Comparison of ENCODE assay signal across 1 cellular context in the genomic region with DNA sequence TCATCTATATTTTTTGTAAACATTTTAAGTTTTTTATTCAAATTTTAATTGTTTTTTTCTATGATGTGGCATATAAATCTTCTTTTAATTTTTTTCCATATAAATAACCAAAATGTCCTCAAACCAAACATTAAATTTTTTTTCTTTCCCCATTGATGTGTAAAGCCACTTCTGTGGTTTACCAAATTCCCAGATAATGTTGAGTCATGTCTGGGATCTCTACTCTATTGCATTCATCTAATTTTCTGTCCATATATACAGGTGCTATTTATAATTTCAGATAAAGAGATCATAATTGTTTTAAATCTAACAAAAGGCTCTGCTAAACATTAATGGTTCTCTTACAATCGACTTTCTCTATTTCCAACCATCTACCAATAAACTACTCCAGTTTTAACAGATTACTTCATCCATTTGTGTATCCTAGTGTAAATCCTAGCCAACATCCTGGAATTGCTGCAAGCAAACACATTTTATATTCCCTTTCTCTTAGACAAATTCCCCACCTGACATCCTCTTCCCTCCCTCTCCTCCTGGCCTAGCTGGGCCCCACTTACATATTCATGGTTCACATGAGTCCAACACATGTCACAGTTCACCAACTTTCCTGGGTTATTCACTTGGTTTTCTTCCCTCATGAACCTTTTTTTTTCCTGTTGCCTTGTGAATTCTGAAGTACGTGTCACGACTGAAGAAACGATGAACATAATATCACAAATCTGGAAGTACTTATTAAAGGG.
TF ChIP-seq lines count a peak whose summit lies in the region.

No MANE protein-coding gene starts in this region.

TF ChIP-seq in WTC11, 78 proteins besides CTCF, POLR2A, EP300 and RAD21 (continued from another document):
- TF ChIP-seq, protein P1, sequence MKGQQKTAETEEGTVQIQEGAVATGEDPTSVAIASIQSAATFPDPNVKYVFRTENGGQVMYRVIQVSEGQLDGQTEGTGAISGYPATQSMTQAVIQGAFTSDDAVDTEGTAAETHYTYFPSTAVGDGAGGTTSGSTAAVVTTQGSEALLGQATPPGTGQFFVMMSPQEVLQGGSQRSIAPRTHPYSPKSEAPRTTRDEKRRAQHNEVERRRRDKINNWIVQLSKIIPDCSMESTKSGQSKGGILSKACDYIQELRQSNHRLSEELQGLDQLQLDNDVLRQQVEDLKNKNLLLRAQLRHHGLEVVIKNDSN (CRISPR knock-in tag; IDR thresholded peaks at IDR 0.05): no peak
- TF ChIP-seq ZNF317 (CRISPR knock-in tag; IDR thresholded peaks at IDR 0.05; ENCODE audit: borderline replicate concordance, low read depth): no peak
- TF ChIP-seq SOX15 (CRISPR knock-in tag; IDR thresholded peaks at IDR 0.05): no peak
- TF ChIP-seq PREB (CRISPR knock-in tag; IDR thresholded peaks at IDR 0.05; ENCODE audit: borderline replicate concordance): no peak
- TF ChIP-seq FOXP1 (CRISPR knock-in tag; IDR thresholded peaks at IDR 0.05; ENCODE audit: borderline replicate concordance): no peak
- no peak for TF ChIP-seq MYBL2 (CRISPR knock-in tag; IDR thresholded peaks at IDR 0.05)
- no peak for TF ChIP-seq CDX4 (CRISPR knock-in tag; IDR thresholded peaks at IDR 0.05; ENCODE audit: borderline replicate concordance)
- TF ChIP-seq, protein P2, sequence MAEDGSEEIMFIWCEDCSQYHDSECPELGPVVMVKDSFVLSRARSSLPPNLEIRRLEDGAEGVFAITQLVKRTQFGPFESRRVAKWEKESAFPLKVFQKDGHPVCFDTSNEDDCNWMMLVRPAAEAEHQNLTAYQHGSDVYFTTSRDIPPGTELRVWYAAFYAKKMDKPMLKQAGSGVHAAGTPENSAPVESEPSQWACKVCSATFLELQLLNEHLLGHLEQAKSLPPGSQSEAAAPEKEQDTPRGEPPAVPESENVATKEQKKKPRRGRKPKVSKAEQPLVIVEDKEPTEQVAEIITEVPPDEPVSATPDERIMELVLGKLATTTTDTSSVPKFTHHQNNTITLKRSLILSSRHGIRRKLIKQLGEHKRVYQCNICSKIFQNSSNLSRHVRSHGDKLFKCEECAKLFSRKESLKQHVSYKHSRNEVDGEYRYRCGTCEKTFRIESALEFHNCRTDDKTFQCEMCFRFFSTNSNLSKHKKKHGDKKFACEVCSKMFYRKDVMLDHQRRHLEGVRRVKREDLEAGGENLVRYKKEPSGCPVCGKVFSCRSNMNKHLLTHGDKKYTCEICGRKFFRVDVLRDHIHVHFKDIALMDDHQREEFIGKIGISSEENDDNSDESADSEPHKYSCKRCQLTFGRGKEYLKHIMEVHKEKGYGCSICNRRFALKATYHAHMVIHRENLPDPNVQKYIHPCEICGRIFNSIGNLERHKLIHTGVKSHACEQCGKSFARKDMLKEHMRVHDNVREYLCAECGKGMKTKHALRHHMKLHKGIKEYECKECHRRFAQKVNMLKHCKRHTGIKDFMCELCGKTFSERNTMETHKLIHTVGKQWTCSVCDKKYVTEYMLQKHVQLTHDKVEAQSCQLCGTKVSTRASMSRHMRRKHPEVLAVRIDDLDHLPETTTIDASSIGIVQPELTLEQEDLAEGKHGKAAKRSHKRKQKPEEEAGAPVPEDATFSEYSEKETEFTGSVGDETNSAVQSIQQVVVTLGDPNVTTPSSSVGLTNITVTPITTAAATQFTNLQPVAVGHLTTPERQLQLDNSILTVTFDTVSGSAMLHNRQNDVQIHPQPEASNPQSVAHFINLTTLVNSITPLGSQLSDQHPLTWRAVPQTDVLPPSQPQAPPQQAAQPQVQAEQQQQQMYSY (CRISPR knock-in tag; IDR thresholded peaks at IDR 0.05): no peak
- TF ChIP-seq NFATC4 (CRISPR knock-in tag; IDR thresholded peaks at IDR 0.05): no peak
- TF ChIP-seq ZNF425 (CRISPR knock-in tag; conservative IDR thresholded peaks at IDR 0.05): no peak
- TF ChIP-seq, protein P3, sequence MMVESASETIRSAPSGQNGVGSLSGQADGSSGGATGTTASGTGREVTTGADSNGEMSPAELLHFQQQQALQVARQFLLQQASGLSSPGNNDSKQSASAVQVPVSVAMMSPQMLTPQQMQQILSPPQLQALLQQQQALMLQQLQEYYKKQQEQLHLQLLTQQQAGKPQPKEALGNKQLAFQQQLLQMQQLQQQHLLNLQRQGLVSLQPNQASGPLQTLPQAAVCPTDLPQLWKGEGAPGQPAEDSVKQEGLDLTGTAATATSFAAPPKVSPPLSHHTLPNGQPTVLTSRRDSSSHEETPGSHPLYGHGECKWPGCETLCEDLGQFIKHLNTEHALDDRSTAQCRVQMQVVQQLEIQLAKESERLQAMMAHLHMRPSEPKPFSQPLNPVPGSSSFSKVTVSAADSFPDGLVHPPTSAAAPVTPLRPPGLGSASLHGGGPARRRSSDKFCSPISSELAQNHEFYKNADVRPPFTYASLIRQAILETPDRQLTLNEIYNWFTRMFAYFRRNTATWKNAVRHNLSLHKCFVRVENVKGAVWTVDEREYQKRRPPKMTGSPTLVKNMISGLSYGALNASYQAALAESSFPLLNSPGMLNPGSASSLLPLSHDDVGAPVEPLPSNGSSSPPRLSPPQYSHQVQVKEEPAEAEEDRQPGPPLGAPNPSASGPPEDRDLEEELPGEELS (CRISPR knock-in tag; IDR thresholded peaks at IDR 0.05): no peak
- no peak for TF ChIP-seq ETV6 (CRISPR knock-in tag; IDR thresholded peaks at IDR 0.05)
TF ChIP-seq in WTC11: peak in this region for 0.
